11 cellular contexts compared by ENCODE assay signal in genomic region chr19:17264641-17264979, GRCh38. TPM values are rescaled to one million over a fixed set of nuclear protein-coding genes. Genes with fewer than 3 reads are reported as not detected.
DNase-seq lines count a peak whose midpoint lies in the region; TF ChIP-seq lines count a peak whose summit lies in the region.
"Had no signal": no experiment of that assay in that cellular context is flagged by ENCODE, and none has a peak within 500 bp of the region (broad histone marks: within the 10 kb centered on the region; RNA-seq: fewer than 3 reads in every experiment).

USHBP1 (minus strand) TSS chr19:17264745; CDS start chr19:17264299, 446 bp downstream.

- H3K9me3 ChIP-seq in breast epithelium (peaks cover 0 to 4% of the 10 kb centered on the region in 2 donors), muscle layer of duodenum (ENCODE audit: control insufficient read depth in 1 of 2, low read length in 2 of 2) (peaks cover 0 to 2% of the 10 kb centered on the region in 2 donors), uterus (no peaks in the 10 kb centered on the region), A673 (ENCODE audit: low read depth, low read length, poor library complexity, severe bottlenecking) (no peaks in the 10 kb centered on the region)

- POLR2A ChIA-PET in MCF 10A (lab: Yijun Ruan, JAX): interaction anchor here (1.4 kb wide), 1 partner anchor 30 kb away, joined by 5 read pairs; no protein-coding TSS in a partner anchor
- POLR2A ChIA-PET in A673 (lab: Charles Lee; ENCODE audit: low non-redundant PET): no interaction called here

- H3K4me1 ChIP-seq in breast epithelium: peaks cover 0 to 5% of the 10 kb centered on the region in 2 donors
- peaks cover 6 to 13% of the 10 kb centered on the region in 2 donors for H3K4me1 ChIP-seq in muscle layer of duodenum (ENCODE audit: control insufficient read depth in 1 of 2, insufficient read depth in 2 of 2, low read length in 2 of 2)
- H3K4me1 ChIP-seq in uterus: peaks cover 0 to 6% of the 10 kb centered on the region in 2 donors
- H3K4me1 ChIP-seq in A673 (ENCODE audit: insufficient read depth, low read length, poor library complexity, severe bottlenecking): peaks cover 6% of the 10 kb centered on the region

- H3K4me3 Mint-ChIP-seq in MCF 10A (ENCODE audit: unreplicated experiment): no peak within 1 kb of the TSS
- H3K4me3 Mint-ChIP-seq: HFFc6 had no signal

- BruUV-seq in MCF 10A (replicated peaks; lab: Mats Ljungman, UMichigan): no TSS peak
- no TSS peak for BruUV-seq in A673 (replicated peaks; lab: Mats Ljungman, UMichigan)

- TF ChIP-seq POLR2A in breast epithelium (IDR thresholded peaks at IDR 0.05) (no peak), uterus (IDR thresholded peaks at IDR 0.05) (peak; percentile 30 to 46)

- no peaks in the 10 kb centered on the region for H3K27me3 ChIP-seq in breast epithelium
- H3K27me3 ChIP-seq in muscle layer of duodenum (ENCODE audit: low read depth, low read length): no peaks in the 10 kb centered on the region
- no peaks in the 10 kb centered on the region for H3K27me3 ChIP-seq in uterus
- H3K27me3 ChIP-seq in A673 (replicated peaks; ENCODE audit: insufficient read depth, low read depth, low read length, poor library complexity): no peaks in the 10 kb centered on the region

- peak within 1 kb of the TSS; percentile 45 to 63 for H3K27ac ChIP-seq in breast epithelium
- peak within 1 kb of the TSS; percentile 33 for H3K27ac ChIP-seq in muscle layer of duodenum (ENCODE audit: low read length)
- peak within 1 kb of the TSS; percentile 40 to 79 for H3K27ac ChIP-seq in uterus
- H3K27ac ChIP-seq in A673 (ENCODE audit: low read depth, low read length, poor library complexity, severe bottlenecking): no peak within 1 kb of the TSS

- peaks cover 12% of the 10 kb centered on the region for H3K4me1 Mint-ChIP-seq in MCF 10A (ENCODE audit: insufficient read depth, unreplicated experiment)

- no peak for DNase-seq in breast epithelium (ENCODE audit: low spot score in 2 of 2)
- no peak for DNase-seq in MCF 10A (ENCODE audit: unreplicated experiment)
- peak in 1 of 2 donors; percentile 63 for DNase-seq in uterus
- no peak for DNase-seq in NCI-H146 treated with DMSO at 0.1 percent for 48 hours (lab: John Stamatoyannopoulos, UW; ENCODE audit: unreplicated experiment)
- no peak for DNase-seq in NCI-H526 treated with DMSO at 0.1 percent for 48 hours (lab: John Stamatoyannopoulos, UW)
- DNase-seq in A673 (ENCODE audit: low spot score): no peak
- DNase-seq: activated gamma-delta T cell treated with Interleukin-2 at 50 U/mL for 16 hours, HFFc6, NCI-H1092 treated with DMSO at 0.1 percent for 48 hours had no signal

- in situ Hi-C loops in endometrial microvascular endothelial cells (cut with HindIII; ENCODE audit: inconsistent ontology term, low pct_unique_long_range_greater_than_20kb, low sequenced_read_pairs): no loop called here

- H3K9me3 Mint-ChIP-seq in MCF 10A (ENCODE audit: unreplicated experiment): peaks cover 7% of the 10 kb centered on the region

- no peak within 1 kb of the TSS for H3K27ac Mint-ChIP-seq in MCF 10A (ENCODE audit: low read depth, unreplicated experiment)
- H3K27ac Mint-ChIP-seq: HFFc6 had no signal

- intact Hi-C loops in breast epithelium (cut with DNase I; ENCODE audit: low total_unique reads) (no loop called here), MCF 10A (cut with micrococcal nuclease) (no loop called here), uterus (cut with DNase I; ENCODE audit: low total_unique reads) (no loop called here), A673 (cut with micrococcal nuclease; ENCODE audit: unreplicated experiment) (no loop called here)

- CTCF ChIA-PET in MCF 10A (lab: Yijun Ruan, JAX): interaction anchor here (0.6 to 1.1 kb wide), 4 partner anchors 10 to 594 kb away, joined by 3 to 5 read pairs (median 4); no protein-coding TSS in a partner anchor
- CTCF ChIA-PET in A673 (lab: Charles Lee): no interaction called here

- H3K36me3 Mint-ChIP-seq in MCF 10A (ENCODE audit: insufficient read depth, unreplicated experiment): peaks cover 15% of the 10 kb centered on the region

- H3K4me3 ChIP-seq in breast epithelium: peak within 1 kb of the TSS; percentile 30 to 55 (median 37)
- H3K4me3 ChIP-seq in muscle layer of duodenum (ENCODE audit: low read depth in 1 of 2, low read length in 2 of 2): peak within 1 kb of the TSS; percentile 12 to 45
- H3K4me3 ChIP-seq in uterus: peak within 1 kb of the TSS; percentile 15 to 21
- no peak within 1 kb of the TSS for H3K4me3 ChIP-seq in A673 (ENCODE audit: low read depth, low read length, poor library complexity, severe bottlenecking)

- H3K36me3 ChIP-seq in breast epithelium (no peaks in the 10 kb centered on the region), muscle layer of duodenum (ENCODE audit: control insufficient read depth in 1 of 2, insufficient read depth in 2 of 2, low read length in 2 of 2) (peaks cover 0 to 9% of the 10 kb centered on the region in 2 donors), uterus (no peaks in the 10 kb centered on the region), A673 (ENCODE audit: insufficient read depth, low read length, poor library complexity, severe bottlenecking) (peaks cover 5% of the 10 kb centered on the region)

- H3K27me3 Mint-ChIP-seq in MCF 10A (ENCODE audit: insufficient read depth, unreplicated experiment): no peaks in the 10 kb centered on the region

- no peak for TF ChIP-seq CTCF in breast epithelium (IDR thresholded peaks at IDR 0.05)
- no peak for TF ChIP-seq CTCF in MCF 10A (IDR thresholded peaks at IDR 0.05; ENCODE audit: unreplicated experiment)
- TF ChIP-seq CTCF in uterus (IDR thresholded peaks at IDR 0.05): no peak
- TF ChIP-seq CTCF in A673 (conservative IDR thresholded peaks at IDR 0.05; ENCODE audit: low read depth, low read length): no peak

RNA-seq across cellular contexts. Expression of gene USHBP1, which starts in this region (rescaled TPM):
- total RNA-seq in breast epithelium: 1 to 10 TPM; 5.8 to 8.8 (median 7.0) TPM
- not detected in 2 replicates for total RNA-seq in MCF 10A (2022)
- total RNA-seq in endometrial microvascular endothelial cells (ENCODE audit: inconsistent ontology term): 18.5 TPM
- total RNA-seq in uterus: 10 to 100 TPM in 2 of 4 donors, 1 to 10 TPM in 2; 3.5 to 23.8 (median 13.0) TPM
- total RNA-seq in A673 (2021): 0.61 TPM in 1 of 2 replicates, not detected in the other
- total RNA-seq: HFFc6 had no signal
